ENCODE assay signal across 8 cellular contexts in the genomic region with DNA sequence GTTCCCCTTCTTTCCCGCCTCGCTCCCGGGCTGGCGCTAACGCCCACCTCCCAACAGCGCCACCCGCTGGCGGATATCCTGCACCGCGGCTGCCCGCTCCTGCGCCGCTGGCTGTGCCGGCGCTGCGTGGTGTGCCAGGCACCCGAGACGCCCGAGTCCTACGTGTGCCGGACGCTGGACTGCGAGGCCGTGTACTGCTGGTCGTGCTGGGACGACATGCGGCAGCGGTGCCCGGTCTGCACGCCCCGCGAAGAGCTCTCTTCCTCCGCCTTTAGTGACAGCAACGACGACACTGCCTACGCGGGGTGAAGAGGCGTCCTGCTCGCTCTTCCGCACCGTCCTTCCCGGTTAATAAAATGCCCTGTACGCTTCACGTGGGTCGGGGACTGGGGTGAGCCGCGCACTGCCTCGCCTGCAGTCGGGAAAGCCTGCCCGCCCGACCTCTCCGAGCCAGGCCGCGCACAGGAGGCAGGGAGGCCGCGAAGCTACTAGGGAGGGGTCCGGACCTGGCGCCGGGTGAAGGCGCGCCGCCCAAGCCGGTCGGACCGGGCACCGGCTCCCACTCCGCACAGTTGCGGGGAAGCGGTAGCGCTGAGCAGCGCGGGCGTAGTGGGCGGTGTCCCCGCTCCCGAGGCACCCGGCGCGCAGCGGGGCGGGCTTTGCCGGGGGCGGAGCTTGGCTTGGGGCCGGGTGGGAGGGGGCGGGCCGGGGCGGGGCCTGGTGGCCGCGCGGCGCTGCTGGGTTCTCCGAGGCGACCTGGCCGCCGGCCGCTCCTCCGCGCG. TPM values are rescaled to one million over a fixed set of nuclear protein-coding genes. Genes with fewer than 3 reads are reported as not detected.
DNase-seq lines count a peak whose midpoint lies in the region; ATAC-seq and TF ChIP-seq lines count a peak whose summit lies in the region.

A gene with protein sequence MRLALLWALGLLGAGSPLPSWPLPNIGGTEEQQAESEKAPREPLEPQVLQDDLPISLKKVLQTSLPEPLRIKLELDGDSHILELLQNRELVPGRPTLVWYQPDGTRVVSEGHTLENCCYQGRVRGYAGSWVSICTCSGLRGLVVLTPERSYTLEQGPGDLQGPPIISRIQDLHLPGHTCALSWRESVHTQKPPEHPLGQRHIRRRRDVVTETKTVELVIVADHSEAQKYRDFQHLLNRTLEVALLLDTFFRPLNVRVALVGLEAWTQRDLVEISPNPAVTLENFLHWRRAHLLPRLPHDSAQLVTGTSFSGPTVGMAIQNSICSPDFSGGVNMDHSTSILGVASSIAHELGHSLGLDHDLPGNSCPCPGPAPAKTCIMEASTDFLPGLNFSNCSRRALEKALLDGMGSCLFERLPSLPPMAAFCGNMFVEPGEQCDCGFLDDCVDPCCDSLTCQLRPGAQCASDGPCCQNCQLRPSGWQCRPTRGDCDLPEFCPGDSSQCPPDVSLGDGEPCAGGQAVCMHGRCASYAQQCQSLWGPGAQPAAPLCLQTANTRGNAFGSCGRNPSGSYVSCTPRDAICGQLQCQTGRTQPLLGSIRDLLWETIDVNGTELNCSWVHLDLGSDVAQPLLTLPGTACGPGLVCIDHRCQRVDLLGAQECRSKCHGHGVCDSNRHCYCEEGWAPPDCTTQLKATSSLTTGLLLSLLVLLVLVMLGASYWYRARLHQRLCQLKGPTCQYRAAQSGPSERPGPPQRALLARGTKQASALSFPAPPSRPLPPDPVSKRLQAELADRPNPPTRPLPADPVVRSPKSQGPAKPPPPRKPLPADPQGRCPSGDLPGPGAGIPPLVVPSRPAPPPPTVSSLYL (plus strand): TSS at position 757 of the 782 bp plus-strand sequence. CDS start 71 bp downstream, outside the sequence.

- H3K4me3 ChIP-seq in BLaER1: peak within 1 kb of the TSS; percentile 87
- H3K4me3 ChIP-seq in OCI-LY3 (ENCODE audit: low read length): peak within 1 kb of the TSS; percentile 79
- peak within 1 kb of the TSS; percentile 57 for H3K4me3 ChIP-seq in epithelial cell of proximal tubule (ENCODE audit: low read depth, low read length)
- H3K4me3 ChIP-seq in mucosa of stomach (ENCODE audit: low read length): peak within 1 kb of the TSS; percentile 78

- no peaks in the 10 kb centered on the region for H3K79me2 ChIP-seq in OCI-LY3 (ENCODE audit: low read length)

- peak within 1 kb of the TSS; percentile 100 for H3K4me2 ChIP-seq in BLaER1
- peak within 1 kb of the TSS; percentile 96 for H3K4me2 ChIP-seq in OCI-LY3 (ENCODE audit: low read length)

- H3K27ac ChIP-seq in BLaER1 (peak within 1 kb of the TSS; percentile 68), OCI-LY3 (ENCODE audit: low read length) (peak within 1 kb of the TSS; percentile 15; the same call in 1 of the 2 replicates)

- H4K20me1 ChIP-seq in BLaER1: peaks cover 26% of the 10 kb centered on the region
- no peaks in the 10 kb centered on the region for H4K20me1 ChIP-seq in OCI-LY3 (ENCODE audit: insufficient read depth, low read length)

- H3K9me3 ChIP-seq in BLaER1 (no peaks in the 10 kb centered on the region), OCI-LY3 (ENCODE audit: insufficient read depth, low read length) (no peaks in the 10 kb centered on the region), mucosa of stomach (ENCODE audit: control insufficient read depth, low read length) (no peaks in the 10 kb centered on the region)

- DNase-seq in HK-2 (ENCODE audit: unreplicated experiment): peak; percentile 92
- DNase-seq in activated T-cell treated with anti-CD3 and anti-CD28 coated beads for 48 hours (ENCODE audit: low read depth): peak; percentile 82
- DNase-seq in epithelial cell of proximal tubule (ENCODE audit: low read depth): no peak
- peak; percentile 54 to 66 for DNase-seq in stimulated activated CD8-positive, alpha-beta memory T cell treated with anti-CD3 and anti-CD28 coated beads, Interleukin-7, amount 100 ng/mL, for 1 hour (ENCODE audit: low read depth in 2 of 2)

- ATAC-seq in GM19324 (IDR thresholded peaks at IDR 0.05; ENCODE audit: low FRiP score, unreplicated experiment): peak; percentile 62

- H3K27me3 ChIP-seq in BLaER1 (no peaks in the 10 kb centered on the region; the same call in 1 of the 2 replicates), OCI-LY3 (ENCODE audit: low read depth, low read length) (no peaks in the 10 kb centered on the region), mucosa of stomach (ENCODE audit: control insufficient read depth, insufficient read depth, low read length) (no peaks in the 10 kb centered on the region)

- peaks cover 20% of the 10 kb centered on the region for H3K36me3 ChIP-seq in BLaER1
- peaks cover 6% of the 10 kb centered on the region for H3K36me3 ChIP-seq in OCI-LY3 (replicated peaks; ENCODE audit: low read depth, low read length)
- no peaks in the 10 kb centered on the region for H3K36me3 ChIP-seq in mucosa of stomach (ENCODE audit: control insufficient read depth, insufficient read depth, low read length)

- H3K4me1 ChIP-seq in BLaER1 (peaks cover 39% of the 10 kb centered on the region), OCI-LY3 (ENCODE audit: low read length) (peaks cover 17% of the 10 kb centered on the region), mucosa of stomach (ENCODE audit: control insufficient read depth, insufficient read depth, low read length) (peaks cover 34% of the 10 kb centered on the region)

- H3K9ac ChIP-seq in BLaER1 (peak within 1 kb of the TSS; percentile 85), OCI-LY3 (ENCODE audit: low read length) (peak within 1 kb of the TSS; percentile 79), mucosa of stomach (ENCODE audit: low read length) (peak within 1 kb of the TSS; percentile 77)

- TF ChIP-seq CTCF in OCI-LY3 (IDR thresholded peaks at IDR 0.05; ENCODE audit: low read depth, low read length) (peak; percentile 95), epithelial cell of proximal tubule (conservative IDR thresholded peaks at IDR 0.05; ENCODE audit: low read depth, low read length) (peak; percentile 89)

- peak within 1 kb of the TSS; percentile 76 for H2AFZ ChIP-seq in OCI-LY3 (ENCODE audit: low read depth, low read length)

RNA-seq across cellular contexts. Expression of the gene that starts here (rescaled TPM):
- 164 and 266 TPM in 2 replicates for total RNA-seq in epithelial cell of proximal tubule
